ENCODE assay signal across 8 cellular contexts in genomic region chr4:54227261-54228063, GRCh38.
DNase-seq lines count a peak whose midpoint lies in the region; ATAC-seq and TF ChIP-seq lines count a peak whose summit lies in the region.

No MANE protein-coding gene starts in this region.

- no peak for TF ChIP-seq EP300 in Ishikawa (IDR thresholded peaks at IDR 0.05; ENCODE audit: borderline replicate concordance)

- peaks cover 100% of the 10 kb centered on the region for H3K27me3 ChIP-seq in iPS-20b (ENCODE audit: insufficient read depth, low read length)

- TF ChIP-seq CTCF in GM12864 (IDR thresholded peaks at IDR 0.05; ENCODE audit: low read depth, low read length, missing control alignments) (no peak), GM10266 (IDR thresholded peaks at IDR 0.05; ENCODE audit: control insufficient read depth, insufficient read depth, low read depth, missing control alignments) (no peak)

- peak overlapping the region; percentile 88 for H3K27ac Mint-ChIP-seq in stimulated activated naive B cell treated with anti-CD40 and anti-IgM and Interleukin-4, amounts not matched to agents 10 μg/mL and 1 μg/mL and 100 μg/mL, for 72 hours

- no peaks in the 10 kb centered on the region for H3K9me3 Mint-ChIP-seq in stimulated activated naive B cell treated with anti-CD40 and anti-IgM and Interleukin-4, amounts not matched to agents 10 μg/mL and 1 μg/mL and 100 μg/mL, for 72 hours

- peak overlapping the region; percentile 38; the same call in 1 of the 2 replicates for H3K9ac ChIP-seq in iPS-20b (ENCODE audit: low read depth, low read length)

- no peaks in the 10 kb centered on the region for H3K36me3 Mint-ChIP-seq in stimulated activated naive B cell treated with anti-CD40 and anti-IgM and Interleukin-4, amounts not matched to agents 10 μg/mL and 1 μg/mL and 100 μg/mL, for 72 hours

- peak overlapping the region; percentile 23 for H3K4me3 ChIP-seq in GM12864 (ENCODE audit: low read depth, low read length)
- peak overlapping the region; percentile 79 for H3K4me3 ChIP-seq in iPS-20b (ENCODE audit: low read length)

- peaks cover 87 to 100% of the 10 kb centered on the region in 2 donors for H3K27me3 Mint-ChIP-seq in stimulated activated naive B cell treated with anti-CD40 and anti-IgM and Interleukin-4, amounts not matched to agents 10 μg/mL and 1 μg/mL and 100 μg/mL, for 72 hours

- no peak overlapping the region for H3K27ac ChIP-seq in iPS-20b (ENCODE audit: low read length)

- peaks cover 14% of the 10 kb centered on the region; the same call in 1 of the 2 replicates for H3K4me1 ChIP-seq in iPS-20b (ENCODE audit: insufficient read depth, low read length)

- TF ChIP-seq RAD21 in Ishikawa (IDR thresholded peaks at IDR 0.05; ENCODE audit: low read depth), result no peak

- ATAC-seq in stimulated activated naive B cell treated with anti-CD40 and anti-IgM and Interleukin-4, amounts not matched to agents 10 μg/mL and 1 μg/mL and 100 μg/mL, for 72 hours (replicated peaks), result peak in 1 of 2 donors; percentile 27
- no peak for ATAC-seq in HG02763 (IDR thresholded peaks at IDR 0.05; ENCODE audit: unreplicated experiment)

- no peaks in the 10 kb centered on the region; the same call in 1 of the 2 replicates for H3K9me3 ChIP-seq in iPS-20b (ENCODE audit: insufficient read depth, low read depth, low read length)

- H3K4me1 Mint-ChIP-seq in stimulated activated naive B cell treated with anti-CD40 and anti-IgM and Interleukin-4, amounts not matched to agents 10 μg/mL and 1 μg/mL and 100 μg/mL, for 72 hours, result peaks cover 30 to 70% of the 10 kb centered on the region in 2 donors

- DNase-seq in GM12864 (ENCODE audit: low read depth), result no peak
- peak; percentile 83 for DNase-seq in astrocyte of the hippocampus (ENCODE audit: low read depth, low spot score)
- DNase-seq in stimulated activated naive B cell treated with anti-CD40 and anti-IgM and Interleukin-4, amounts not matched to agents 10 μg/mL and 1 μg/mL and 100 μg/mL, for 72 hours, result no peak
- no peak for DNase-seq in NCI-H187 treated with DMSO at 0.1 percent for 48 hours (lab: John Stamatoyannopoulos, UW)
- DNase-seq in GM10266 (ENCODE audit: extremely low spot score), result no peak

- peak overlapping the region; percentile 80 to 81 for H3K4me3 Mint-ChIP-seq in stimulated activated naive B cell treated with anti-CD40 and anti-IgM and Interleukin-4, amounts not matched to agents 10 μg/mL and 1 μg/mL and 100 μg/mL, for 72 hours

- H3K36me3 ChIP-seq in iPS-20b (ENCODE audit: insufficient read depth, low read depth, low read length), result no peaks in the 10 kb centered on the region

TF ChIP-seq in Ishikawa, 13 proteins besides CTCF, POLR2A, EP300 and RAD21:
- no peak for TF ChIP-seq ZBTB7A (IDR thresholded peaks at IDR 0.05; ENCODE audit: low read depth)
- 0 out of 2 replicates have a peak, but pooled peaks have one; percentile 15 for TF ChIP-seq MAX (IDR thresholded peaks at IDR 0.05)
- TF ChIP-seq NFIC (IDR thresholded peaks at IDR 0.05), result no peak
- TF ChIP-seq REST (IDR thresholded peaks at IDR 0.05; ENCODE audit: low read depth), result no peak
- TF ChIP-seq CEBPB (IDR thresholded peaks at IDR 0.05), result no peak
- no peak for TF ChIP-seq USF1 (IDR thresholded peaks at IDR 0.05)
